In genomic region chr12:3202734-3203446, GRCh38 we compare ENCODE assay signal across 1 cellular context.
TF ChIP-seq lines count a peak whose summit lies in the region.

No MANE protein-coding gene starts in this region.

TF ChIP-seq in HepG2, 621 proteins besides CTCF, POLR2A, EP300 and RAD21 (continued from another document):
- TF ChIP-seq ZNF740 (CRISPR knock-in tag; IDR thresholded peaks at IDR 0.05): peak; percentile 98
- TF ChIP-seq SOX6 (IDR thresholded peaks at IDR 0.05): no peak
- TF ChIP-seq SOX6 (CRISPR knock-in tag; IDR thresholded peaks at IDR 0.05): 0 out of 2 replicates have a peak, but pooled peaks have one; percentile 18
